Comparison of ENCODE assay signal across 19 cellular contexts in genomic region chr20:62039738-62040137, GRCh38. TPM values are rescaled to one million over a fixed set of nuclear protein-coding genes. Genes with fewer than 3 reads are reported as not detected.
DNase-seq lines count a peak whose midpoint lies in the region; ATAC-seq and TF ChIP-seq lines count a peak whose summit lies in the region.
"Had no signal": no experiment of that assay in that cellular context is flagged by ENCODE, and none has a peak within 500 bp of the region (broad histone marks: within the 10 kb centered on the region; RNA-seq: fewer than 3 reads in every experiment).

No MANE protein-coding gene starts in this region.

- CTCF ChIA-PET in activated B cell treated with CpG ODN at 0.5 μM for 24 hours (lab: Charles Lee), result no interaction called here

- ATAC-seq in activated B cell treated with CpG ODN at 0.5 μM for 24 hours (ENCODE audit: low read depth) (no peak), foreskin keratinocyte (no peak), GM21381 (IDR thresholded peaks at IDR 0.05; ENCODE audit: unreplicated experiment) (no peak)
- ATAC-seq in stimulated activated memory B cell treated with anti-CD40 and anti-IgM and Interleukin-4, amounts not matched to agents 10 μg/mL and 1 μg/mL and 100 μg/mL, for 72 hours, result peak; percentile 80
- ATAC-seq: GM23338, SK-N-SH treated with all-trans-retinoic acid at 6 μM for 48 hours had no signal

- H3K27me3 ChIP-seq in foreskin keratinocyte, result no peaks in the 10 kb centered on the region
- H3K27me3 ChIP-seq: BLaER1 treated with 17β-estradiol and CSF1 and Interleukin-3, amounts not matched to agents 10 nM and 100 nM had no signal

- no peaks in the 10 kb centered on the region for H3K27me3 Mint-ChIP-seq in activated naive CD4-positive, alpha-beta T cell treated with anti-CD3 and anti-CD28 coated beads, Interleukin-2, amount 50 U/mL, for 24 hours
- H3K27me3 Mint-ChIP-seq in activated B cell treated with CpG ODN at 0.5 μM for 24 hours, result no peaks in the 10 kb centered on the region
- no peaks in the 10 kb centered on the region for H3K27me3 Mint-ChIP-seq in stimulated activated memory B cell treated with anti-CD40 and anti-IgM and Interleukin-4, amounts not matched to agents 10 μg/mL and 1 μg/mL and 100 μg/mL, for 72 hours

- H3K4me1 ChIP-seq in foreskin keratinocyte, result peaks cover 6% of the 10 kb centered on the region

- H3K27ac ChIP-seq in foreskin keratinocyte, result no peak overlapping the region
- H3K27ac ChIP-seq: BLaER1 treated with 17β-estradiol and CSF1 and Interleukin-3, amounts not matched to agents 10 nM and 100 nM had no signal

- TF ChIP-seq CTCF in activated B cell treated with CpG ODN at 0.5 μM for 24 hours (IDR thresholded peaks at IDR 0.05) (no peak), foreskin keratinocyte (conservative IDR thresholded peaks at IDR 0.05) (no peak)

- DNase-seq in activated naive CD4-positive, alpha-beta T cell treated with Interleukin-2 at 50 U/mL for 16 hours, result no peak
- DNase-seq in M059J (ENCODE audit: low read depth) (peak; percentile 17), activated B cell treated with CpG ODN at 0.5 μM for 24 hours (no peak), foreskin keratinocyte (no peak), AG20443 (ENCODE audit: low spot score) (no peak)
- DNase-seq: DMS79 treated with DMSO at 0.1 percent for 48 hours, GDM1, KG1, NCI-H1048, NCI-H146, NCI-H2081, NCI-H510A treated with DMSO at 0.1 percent for 48 hours, SHP77 treated with DMSO at 0.1 percent for 48 hours had no signal

- no peaks in the 10 kb centered on the region for H3K9me3 Mint-ChIP-seq in activated naive CD4-positive, alpha-beta T cell treated with anti-CD3 and anti-CD28 coated beads, Interleukin-2, amount 50 U/mL, for 24 hours
- no peaks in the 10 kb centered on the region for H3K9me3 Mint-ChIP-seq in activated B cell treated with CpG ODN at 0.5 μM for 24 hours
- H3K9me3 Mint-ChIP-seq in stimulated activated memory B cell treated with anti-CD40 and anti-IgM and Interleukin-4, amounts not matched to agents 10 μg/mL and 1 μg/mL and 100 μg/mL, for 72 hours, result no peaks in the 10 kb centered on the region

- peaks cover 67% of the 10 kb centered on the region for H3K4me1 Mint-ChIP-seq in activated naive CD4-positive, alpha-beta T cell treated with anti-CD3 and anti-CD28 coated beads, Interleukin-2, amount 50 U/mL, for 24 hours
- peaks cover 29% of the 10 kb centered on the region for H3K4me1 Mint-ChIP-seq in activated B cell treated with CpG ODN at 0.5 μM for 24 hours
- peaks cover 56% of the 10 kb centered on the region for H3K4me1 Mint-ChIP-seq in stimulated activated memory B cell treated with anti-CD40 and anti-IgM and Interleukin-4, amounts not matched to agents 10 μg/mL and 1 μg/mL and 100 μg/mL, for 72 hours

- peak overlapping the region; percentile 55 for H3K27ac Mint-ChIP-seq in activated naive CD4-positive, alpha-beta T cell treated with anti-CD3 and anti-CD28 coated beads, Interleukin-2, amount 50 U/mL, for 24 hours
- no peak overlapping the region for H3K27ac Mint-ChIP-seq in activated B cell treated with CpG ODN at 0.5 μM for 24 hours
- peak overlapping the region; percentile 68 for H3K27ac Mint-ChIP-seq in stimulated activated memory B cell treated with anti-CD40 and anti-IgM and Interleukin-4, amounts not matched to agents 10 μg/mL and 1 μg/mL and 100 μg/mL, for 72 hours
- H3K27ac Mint-ChIP-seq: GM23338 had no signal

- peaks cover 14% of the 10 kb centered on the region for H3K36me3 Mint-ChIP-seq in activated naive CD4-positive, alpha-beta T cell treated with anti-CD3 and anti-CD28 coated beads, Interleukin-2, amount 50 U/mL, for 24 hours
- peaks cover 3% of the 10 kb centered on the region for H3K36me3 Mint-ChIP-seq in activated B cell treated with CpG ODN at 0.5 μM for 24 hours (ENCODE audit: low read depth)
- H3K36me3 Mint-ChIP-seq in stimulated activated memory B cell treated with anti-CD40 and anti-IgM and Interleukin-4, amounts not matched to agents 10 μg/mL and 1 μg/mL and 100 μg/mL, for 72 hours, result peaks cover 15% of the 10 kb centered on the region

- POLR2A ChIA-PET in activated B cell treated with CpG ODN at 0.5 μM for 24 hours (lab: Charles Lee), result interaction anchor here (0.7 to 1.4 kb wide), 3 partner anchors 27 to 82 kb away, joined by 4 to 6 read pairs (median 5); no protein-coding TSS in a partner anchor

- no peak overlapping the region for H3K4me3 Mint-ChIP-seq in activated naive CD4-positive, alpha-beta T cell treated with anti-CD3 and anti-CD28 coated beads, Interleukin-2, amount 50 U/mL, for 24 hours
- H3K4me3 Mint-ChIP-seq in activated B cell treated with CpG ODN at 0.5 μM for 24 hours, result peak overlapping the region; percentile 12
- peak overlapping the region; percentile 67 for H3K4me3 Mint-ChIP-seq in stimulated activated memory B cell treated with anti-CD40 and anti-IgM and Interleukin-4, amounts not matched to agents 10 μg/mL and 1 μg/mL and 100 μg/mL, for 72 hours
- H3K4me3 Mint-ChIP-seq: GM23338 had no signal

- intact Hi-C loops in activated B cell treated with CpG ODN at 0.5 μM for 24 hours (cut with micrococcal nuclease), result no loop called here

RNA-seq across cellular contexts. Expression of gene TAF4, which starts 25.9 kb away (rescaled TPM):
- 11.7 and 12.4 TPM in 2 replicates for total RNA-seq in M059J (2014; rRNA removed; shearing (Covaris generic))
- total RNA-seq in activated B cell treated with CpG ODN at 0.5 μM for 24 hours (24.9 and 26.9 TPM in 2 replicates), foreskin keratinocyte (7.2 and 9.0 TPM in 2 replicates)
- 3.0 and 3.2 TPM in 2 replicates for polyA plus RNA-seq in foreskin keratinocyte
